ENCODE assay signal across 8 cellular contexts in genomic region chr20:47358052-47358671, GRCh38. TPM values are rescaled to one million over a fixed set of nuclear protein-coding genes. Genes with fewer than 3 reads are reported as not detected.
DNase-seq lines count a peak whose midpoint lies in the region; ATAC-seq, FAIRE-seq and TF ChIP-seq lines count a peak whose summit lies in the region.

No MANE protein-coding gene starts in this region.

- in situ Hi-C loops in ACHN (cut with HindIII; ENCODE audit: low pct_ligation_motif_present, low pct_unique_long_range_greater_than_20kb, low sequenced_read_pairs) = no loop called here

- H3K27ac ChIP-seq in HUES64 (ENCODE audit: low read depth, low read length) (peak overlapping the region; percentile 99), caudate nucleus (ENCODE audit: low read depth, low read length) (peak overlapping the region; percentile 100), muscle layer of duodenum (ENCODE audit: low read length) (peak overlapping the region; percentile 98)

- no peak for ATAC-seq in sciatic nerve
- ATAC-seq in GM18505 (IDR thresholded peaks at IDR 0.05; ENCODE audit: unreplicated experiment) = no peak

- no peaks in the 10 kb centered on the region for H3K9me3 ChIP-seq in HUES64 (ENCODE audit: insufficient read depth, low read depth, low read length)
- H3K9me3 ChIP-seq in muscle layer of duodenum (ENCODE audit: control insufficient read depth in 1 of 2, low read length in 2 of 2) = no peaks in the 10 kb centered on the region

- H3K4me1 ChIP-seq in HUES64 (ENCODE audit: insufficient read depth, low read length) (peaks cover 91% of the 10 kb centered on the region), muscle layer of duodenum (ENCODE audit: control insufficient read depth in 1 of 2, insufficient read depth in 2 of 2, low read length in 2 of 2) (peaks cover 57 to 78% of the 10 kb centered on the region in 2 donors)

- H3K36me3 ChIP-seq in HUES64 (ENCODE audit: insufficient read depth, low read length) (peaks cover 10% of the 10 kb centered on the region), muscle layer of duodenum (ENCODE audit: control insufficient read depth in 1 of 2, insufficient read depth in 2 of 2, low read length in 2 of 2) (no peaks in the 10 kb centered on the region)

- H3K4me3 ChIP-seq in HUES64 (ENCODE audit: low read length) (no peak overlapping the region), muscle layer of duodenum (ENCODE audit: low read depth in 1 of 2, low read length in 2 of 2) (peak overlapping the region in 1 of 2 donors; percentile 42)

- FAIRE-seq in GM12891 (lab: Jason Lieb, UNC) = no peak

- TF ChIP-seq CTCF in GM20000 (IDR thresholded peaks at IDR 0.05; ENCODE audit: extremely low read depth, missing control alignments) = no peak

- intact Hi-C loops in sciatic nerve (cut with DNase I) = no loop called here

- peak overlapping the region; percentile 82 for H3K9ac ChIP-seq in HUES64 (ENCODE audit: low read depth, low read length)

- H3K27me3 ChIP-seq in HUES64 (ENCODE audit: insufficient read depth, low read length) = no peaks in the 10 kb centered on the region
- H3K27me3 ChIP-seq in muscle layer of duodenum (ENCODE audit: low read depth, low read length) = no peaks in the 10 kb centered on the region

- DNase-seq in ACHN (peak; percentile 36), caudate nucleus (lab: John Stamatoyannopoulos, UW) (peak in 2 of 61 donors; percentile 52 to 63), GM12891 (ENCODE audit: insufficient read length, low spot score) (no peak), sciatic nerve (ENCODE audit: low spot score) (no peak), GM20000 (ENCODE audit: low spot score) (no peak)

- 65% methylated on average over 14 of the region's 14 CpGs for WGBS in HUES64

- TF ChIP-seq POLR2A in GM12891 (IDR thresholded peaks at IDR 0.05; ENCODE audit: low read depth, low read length) = no peak
- TF ChIP-seq POLR2A in GM18505 (IDR thresholded peaks at IDR 0.05; ENCODE audit: borderline replicate concordance, extremely low read depth, insufficient read depth, insufficient read length) = no peak

TF ChIP-seq in GM12891, 5 proteins besides CTCF, POLR2A, EP300 and RAD21:
- TF ChIP-seq POLR2AphosphoS5 (IDR thresholded peaks at IDR 0.05; ENCODE audit: low read depth, low read length) (no peak), TAF1 (IDR thresholded peaks at IDR 0.05; ENCODE audit: low read depth, low read length) (no peak), PAX5 (IDR thresholded peaks at IDR 0.05; ENCODE audit: insufficient read depth, low read length, severe bottlenecking) (no peak), POU2F2 (IDR thresholded peaks at IDR 0.05; ENCODE audit: low read depth, low read length) (no peak), SPI1 (IDR thresholded peaks at IDR 0.05; ENCODE audit: low read depth, low read length) (no peak)

RNA-seq across cellular contexts. Expression of gene ZMYND8, which starts 1.7 kb away (rescaled TPM):
- polyA plus RNA-seq in HUES64 (2013, experiment 1 of 2) = 61.7 TPM
- 67.8 TPM for polyA plus RNA-seq in HUES64 (2013, experiment 2 of 2)
- polyA plus RNA-seq in GM12891 (2012; ENCODE audit: low read depth, missing spikeins) = 14.5 TPM
- total RNA-seq in sciatic nerve = 49.3 TPM
